Comparison of ENCODE assay signal across 1 cellular context in genomic region chr17:48547839-48548686, GRCh38.
A peak's percentile ranks its signal among the peaks of the same experiment; 100 is the strongest.
TF ChIP-seq lines count a peak whose summit lies in the region.

No MANE protein-coding gene starts in this region.

TF ChIP-seq in HEK293, 187 proteins besides CTCF, POLR2A, EP300 and RAD21 (continued from another document and continues in another):
- TF ChIP-seq, protein P1, sequence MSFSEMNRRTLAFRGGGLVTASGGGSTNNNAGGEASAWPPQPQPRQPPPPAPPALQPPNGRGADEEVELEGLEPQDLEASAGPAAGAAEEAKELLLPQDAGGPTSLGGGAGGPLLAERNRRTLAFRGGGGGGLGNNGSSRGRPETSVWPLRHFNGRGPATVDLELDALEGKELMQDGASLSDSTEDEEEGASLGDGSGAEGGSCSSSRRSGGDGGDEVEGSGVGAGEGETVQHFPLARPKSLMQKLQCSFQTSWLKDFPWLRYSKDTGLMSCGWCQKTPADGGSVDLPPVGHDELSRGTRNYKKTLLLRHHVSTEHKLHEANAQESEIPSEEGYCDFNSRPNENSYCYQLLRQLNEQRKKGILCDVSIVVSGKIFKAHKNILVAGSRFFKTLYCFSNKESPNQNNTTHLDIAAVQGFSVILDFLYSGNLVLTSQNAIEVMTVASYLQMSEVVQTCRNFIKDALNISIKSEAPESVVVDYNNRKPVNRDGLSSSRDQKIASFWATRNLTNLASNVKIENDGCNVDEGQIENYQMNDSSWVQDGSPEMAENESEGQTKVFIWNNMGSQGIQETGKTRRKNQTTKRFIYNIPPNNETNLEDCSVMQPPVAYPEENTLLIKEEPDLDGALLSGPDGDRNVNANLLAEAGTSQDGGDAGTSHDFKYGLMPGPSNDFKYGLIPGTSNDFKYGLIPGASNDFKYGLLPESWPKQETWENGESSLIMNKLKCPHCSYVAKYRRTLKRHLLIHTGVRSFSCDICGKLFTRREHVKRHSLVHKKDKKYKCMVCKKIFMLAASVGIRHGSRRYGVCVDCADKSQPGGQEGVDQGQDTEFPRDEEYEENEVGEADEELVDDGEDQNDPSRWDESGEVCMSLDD (tag by site-specific recombination; IDR thresholded peaks at IDR 0.05), result 0 out of 2 replicates have a peak, but pooled peaks have one; percentile 12
- TF ChIP-seq ZXDB (tag by site-specific recombination; IDR thresholded peaks at IDR 0.05), result peak; percentile 63
- peak; percentile 64; the same call in 1 of the 2 replicates for TF ChIP-seq FEZF1 (tag by site-specific recombination; IDR thresholded peaks at IDR 0.05)
- no peak for TF ChIP-seq ZNF571 (tag by site-specific recombination; IDR thresholded peaks at IDR 0.05)
- peak; percentile 38; the same call in 1 of the 2 replicates for TF ChIP-seq ZNF366 (tag by site-specific recombination; conservative IDR thresholded peaks at IDR 0.05)
- no peak for TF ChIP-seq ZNF274 (IDR thresholded peaks at IDR 0.05; ENCODE audit: low read length)
- no peak for TF ChIP-seq ZNF274 (tag by site-specific recombination; IDR thresholded peaks at IDR 0.05; ENCODE audit: borderline replicate concordance)
- TF ChIP-seq ZNF19 (tag by site-specific recombination; IDR thresholded peaks at IDR 0.05; ENCODE audit: low read depth), result no peak
- peak; percentile 52 for TF ChIP-seq ZNF561 (tag by site-specific recombination; IDR thresholded peaks at IDR 0.05; ENCODE audit: borderline replicate concordance)
- TF ChIP-seq, protein P2, sequence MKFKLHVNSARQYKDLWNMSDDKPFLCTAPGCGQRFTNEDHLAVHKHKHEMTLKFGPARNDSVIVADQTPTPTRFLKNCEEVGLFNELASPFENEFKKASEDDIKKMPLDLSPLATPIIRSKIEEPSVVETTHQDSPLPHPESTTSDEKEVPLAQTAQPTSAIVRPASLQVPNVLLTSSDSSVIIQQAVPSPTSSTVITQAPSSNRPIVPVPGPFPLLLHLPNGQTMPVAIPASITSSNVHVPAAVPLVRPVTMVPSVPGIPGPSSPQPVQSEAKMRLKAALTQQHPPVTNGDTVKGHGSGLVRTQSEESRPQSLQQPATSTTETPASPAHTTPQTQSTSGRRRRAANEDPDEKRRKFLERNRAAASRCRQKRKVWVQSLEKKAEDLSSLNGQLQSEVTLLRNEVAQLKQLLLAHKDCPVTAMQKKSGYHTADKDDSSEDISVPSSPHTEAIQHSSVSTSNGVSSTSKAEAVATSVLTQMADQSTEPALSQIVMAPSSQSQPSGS (tag by site-specific recombination; IDR thresholded peaks at IDR 0.05; ENCODE audit: low read depth), result peak; percentile 44; the same call in 1 of the 2 replicates
- 0 out of 2 replicates have a peak, but pooled peaks have one; percentile 71 for TF ChIP-seq ZEB2 (tag by site-specific recombination; IDR thresholded peaks at IDR 0.05)
- 0 out of 2 replicates have a peak, but pooled peaks have one; percentile 50 for TF ChIP-seq ZNF610 (tag by site-specific recombination; IDR thresholded peaks at IDR 0.05; ENCODE audit: borderline replicate concordance)
- peak; percentile 89 for TF ChIP-seq PRDM6 (tag by site-specific recombination; IDR thresholded peaks at IDR 0.05)
- no peak for TF ChIP-seq HOXC10 (CRISPR knock-in tag; IDR thresholded peaks at IDR 0.05)
- TF ChIP-seq ZNF335 (tag by site-specific recombination; conservative IDR thresholded peaks at IDR 0.05), result peak; percentile 57; the same call in 1 of the 2 replicates
- no peak for TF ChIP-seq ZFP41 (tag by site-specific recombination; IDR thresholded peaks at IDR 0.05; ENCODE audit: borderline replicate concordance)
- 0 out of 2 replicates have a peak, but pooled peaks have one; percentile 23 for TF ChIP-seq KLF16 (tag by site-specific recombination; IDR thresholded peaks at IDR 0.05)
- TF ChIP-seq, protein P3, sequence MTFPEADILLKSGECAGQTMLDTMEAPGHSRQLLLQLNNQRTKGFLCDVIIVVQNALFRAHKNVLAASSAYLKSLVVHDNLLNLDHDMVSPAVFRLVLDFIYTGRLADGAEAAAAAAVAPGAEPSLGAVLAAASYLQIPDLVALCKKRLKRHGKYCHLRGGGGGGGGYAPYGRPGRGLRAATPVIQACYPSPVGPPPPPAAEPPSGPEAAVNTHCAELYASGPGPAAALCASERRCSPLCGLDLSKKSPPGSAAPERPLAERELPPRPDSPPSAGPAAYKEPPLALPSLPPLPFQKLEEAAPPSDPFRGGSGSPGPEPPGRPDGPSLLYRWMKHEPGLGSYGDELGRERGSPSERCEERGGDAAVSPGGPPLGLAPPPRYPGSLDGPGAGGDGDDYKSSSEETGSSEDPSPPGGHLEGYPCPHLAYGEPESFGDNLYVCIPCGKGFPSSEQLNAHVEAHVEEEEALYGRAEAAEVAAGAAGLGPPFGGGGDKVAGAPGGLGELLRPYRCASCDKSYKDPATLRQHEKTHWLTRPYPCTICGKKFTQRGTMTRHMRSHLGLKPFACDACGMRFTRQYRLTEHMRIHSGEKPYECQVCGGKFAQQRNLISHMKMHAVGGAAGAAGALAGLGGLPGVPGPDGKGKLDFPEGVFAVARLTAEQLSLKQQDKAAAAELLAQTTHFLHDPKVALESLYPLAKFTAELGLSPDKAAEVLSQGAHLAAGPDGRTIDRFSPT (tag by site-specific recombination; IDR thresholded peaks at IDR 0.05), result peak; percentile 64
- TF ChIP-seq ZBTB21 (tag by site-specific recombination; IDR thresholded peaks at IDR 0.05), result 0 out of 2 replicates have a peak, but pooled peaks have one; percentile 16
- peak; percentile 80 for TF ChIP-seq ZNF596 (tag by site-specific recombination; IDR thresholded peaks at IDR 0.05)
- TF ChIP-seq, protein P4, sequence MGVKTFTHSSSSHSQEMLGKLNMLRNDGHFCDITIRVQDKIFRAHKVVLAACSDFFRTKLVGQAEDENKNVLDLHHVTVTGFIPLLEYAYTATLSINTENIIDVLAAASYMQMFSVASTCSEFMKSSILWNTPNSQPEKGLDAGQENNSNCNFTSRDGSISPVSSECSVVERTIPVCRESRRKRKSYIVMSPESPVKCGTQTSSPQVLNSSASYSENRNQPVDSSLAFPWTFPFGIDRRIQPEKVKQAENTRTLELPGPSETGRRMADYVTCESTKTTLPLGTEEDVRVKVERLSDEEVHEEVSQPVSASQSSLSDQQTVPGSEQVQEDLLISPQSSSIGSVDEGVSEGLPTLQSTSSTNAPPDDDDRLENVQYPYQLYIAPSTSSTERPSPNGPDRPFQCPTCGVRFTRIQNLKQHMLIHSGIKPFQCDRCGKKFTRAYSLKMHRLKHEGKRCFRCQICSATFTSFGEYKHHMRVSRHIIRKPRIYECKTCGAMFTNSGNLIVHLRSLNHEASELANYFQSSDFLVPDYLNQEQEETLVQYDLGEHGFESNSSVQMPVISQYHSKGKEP (tag by site-specific recombination; IDR thresholded peaks at IDR 0.05), result no peak; the same call in 1 of the 2 replicates
- TF ChIP-seq ZNF391 (tag by site-specific recombination; IDR thresholded peaks at IDR 0.05; ENCODE audit: borderline replicate concordance, low read depth), result 0 out of 2 replicates have a peak, but pooled peaks have one; percentile 56
- TF ChIP-seq PRDM4 (tag by site-specific recombination; IDR thresholded peaks at IDR 0.05), result peak; percentile 78; the same call in 1 of the 2 replicates
- TF ChIP-seq OVOL3 (tag by site-specific recombination; IDR thresholded peaks at IDR 0.05), result peak; percentile 65; the same call in 1 of the 2 replicates
- TF ChIP-seq ZNF677 (tag by site-specific recombination; IDR thresholded peaks at IDR 0.05), result no peak
- peak; percentile 84 for TF ChIP-seq WT1 (tag by site-specific recombination; IDR thresholded peaks at IDR 0.05)
- peak; percentile 24; the same call in 1 of the 2 replicates for TF ChIP-seq ZBTB8A (tag by site-specific recombination; IDR thresholded peaks at IDR 0.05)
- no peak for TF ChIP-seq ZNF10 (tag by site-specific recombination; IDR thresholded peaks at IDR 0.05)
- TF ChIP-seq, protein P5, sequence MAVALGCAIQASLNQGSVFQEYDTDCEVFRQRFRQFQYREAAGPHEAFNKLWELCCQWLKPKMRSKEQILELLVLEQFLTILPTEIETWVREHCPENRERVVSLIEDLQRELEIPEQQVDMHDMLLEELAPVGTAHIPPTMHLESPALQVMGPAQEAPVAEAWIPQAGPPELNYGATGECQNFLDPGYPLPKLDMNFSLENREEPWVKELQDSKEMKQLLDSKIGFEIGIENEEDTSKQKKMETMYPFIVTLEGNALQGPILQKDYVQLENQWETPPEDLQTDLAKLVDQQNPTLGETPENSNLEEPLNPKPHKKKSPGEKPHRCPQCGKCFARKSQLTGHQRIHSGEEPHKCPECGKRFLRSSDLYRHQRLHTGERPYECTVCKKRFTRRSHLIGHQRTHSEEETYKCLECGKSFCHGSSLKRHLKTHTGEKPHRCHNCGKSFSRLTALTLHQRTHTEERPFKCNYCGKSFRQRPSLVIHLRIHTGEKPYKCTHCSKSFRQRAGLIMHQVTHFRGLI (tag by site-specific recombination; IDR thresholded peaks at IDR 0.05), result peak; percentile 98
- no peak for TF ChIP-seq ZNF404 (tag by site-specific recombination; IDR thresholded peaks at IDR 0.05)
- TF ChIP-seq, protein P6, sequence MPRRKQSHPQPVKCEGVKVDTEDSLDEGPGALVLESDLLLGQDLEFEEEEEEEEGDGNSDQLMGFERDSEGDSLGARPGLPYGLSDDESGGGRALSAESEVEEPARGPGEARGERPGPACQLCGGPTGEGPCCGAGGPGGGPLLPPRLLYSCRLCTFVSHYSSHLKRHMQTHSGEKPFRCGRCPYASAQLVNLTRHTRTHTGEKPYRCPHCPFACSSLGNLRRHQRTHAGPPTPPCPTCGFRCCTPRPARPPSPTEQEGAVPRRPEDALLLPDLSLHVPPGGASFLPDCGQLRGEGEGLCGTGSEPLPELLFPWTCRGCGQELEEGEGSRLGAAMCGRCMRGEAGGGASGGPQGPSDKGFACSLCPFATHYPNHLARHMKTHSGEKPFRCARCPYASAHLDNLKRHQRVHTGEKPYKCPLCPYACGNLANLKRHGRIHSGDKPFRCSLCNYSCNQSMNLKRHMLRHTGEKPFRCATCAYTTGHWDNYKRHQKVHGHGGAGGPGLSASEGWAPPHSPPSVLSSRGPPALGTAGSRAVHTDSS (tag by site-specific recombination; IDR thresholded peaks at IDR 0.05), result peak; percentile 59
- TF ChIP-seq ZBTB1 (tag by site-specific recombination; IDR thresholded peaks at IDR 0.05), result 0 out of 2 replicates have a peak, but pooled peaks have one; percentile 12
- TF ChIP-seq ZBTB20 (tag by site-specific recombination; IDR thresholded peaks at IDR 0.05), result peak; percentile 8; the same call in 1 of the 2 replicates
- TF ChIP-seq MEIS1 (CRISPR knock-in tag; IDR thresholded peaks at IDR 0.05; ENCODE audit: borderline replicate concordance), result no peak
- peak; percentile 79; the same call in 1 of the 2 replicates for TF ChIP-seq ZNF2 (tag by site-specific recombination; IDR thresholded peaks at IDR 0.05)
- TF ChIP-seq ZNF521 (tag by site-specific recombination; IDR thresholded peaks at IDR 0.05), result no peak
- TF ChIP-seq ZNF843 (tag by site-specific recombination; IDR thresholded peaks at IDR 0.05), result peak; percentile 79; the same call in 1 of the 2 replicates
- 0 out of 2 replicates have a peak, but pooled peaks have one; percentile 65 for TF ChIP-seq ZFP37 (tag by site-specific recombination; IDR thresholded peaks at IDR 0.05)
- TF ChIP-seq SP7 (tag by site-specific recombination; IDR thresholded peaks at IDR 0.05), result peak; percentile 81
- TF ChIP-seq, protein P7, sequence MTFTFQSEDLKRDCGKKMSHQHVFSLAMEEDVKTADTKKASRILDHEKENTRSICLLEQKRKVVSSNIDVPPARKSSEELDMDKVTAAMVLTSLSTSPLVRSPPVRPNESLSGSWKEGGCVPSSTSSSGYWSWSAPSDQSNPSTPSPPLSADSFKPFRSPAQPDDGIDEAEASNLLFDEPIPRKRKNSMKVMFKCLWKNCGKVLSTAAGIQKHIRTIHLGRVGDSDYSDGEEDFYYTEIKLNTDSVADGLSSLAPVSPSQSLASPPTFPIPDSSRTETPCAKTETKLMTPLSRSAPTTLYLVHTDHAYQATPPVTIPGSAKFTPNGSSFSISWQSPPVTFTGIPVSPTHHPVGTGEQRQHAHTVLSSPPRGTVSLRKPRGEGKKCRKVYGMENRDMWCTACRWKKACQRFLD (tag by site-specific recombination; IDR thresholded peaks at IDR 0.05), result no peak
- no peak for TF ChIP-seq ZNF26 (tag by site-specific recombination; IDR thresholded peaks at IDR 0.05)
